9 cellular contexts compared by ENCODE assay signal in genomic region chr10:50988792-50989191, GRCh38.
DNase-seq lines count a peak whose midpoint lies in the region; ATAC-seq and TF ChIP-seq lines count a peak whose summit lies in the region.
"Had no signal": no experiment of that assay in that cellular context is flagged by ENCODE, and none has a peak within 500 bp of the region (broad histone marks: within the 10 kb centered on the region; RNA-seq: fewer than 3 reads in every experiment).

No MANE protein-coding gene starts in this region.

- H3K4me1 Mint-ChIP-seq in activated CD4-positive, alpha-beta T cell treated with anti-CD3 and anti-CD28 coated beads, Interleukin-2, amount 10 ng/mL, durations not matched to agents 24 days and 14 days: peaks cover 6% of the 10 kb centered on the region

- peaks cover 0 to 14% of the 10 kb centered on the region in 2 donors for H3K4me1 ChIP-seq in right atrium auricular region

- H3K4me3 Mint-ChIP-seq in activated CD4-positive, alpha-beta T cell treated with anti-CD3 and anti-CD28 coated beads, Interleukin-2, amount 10 ng/mL, durations not matched to agents 24 days and 14 days: no peak overlapping the region

- no peaks in the 10 kb centered on the region for H3K9me3 ChIP-seq in right atrium auricular region

- no peak for DNase-seq in right atrium auricular region (ENCODE audit: low spot score)
- DNase-seq in left ventricle myocardium superior: no peak
- peak; percentile 41 for DNase-seq in iris pigment epithelial cell (ENCODE audit: low read depth)
- no peak for DNase-seq in activated gamma-delta T cell (lab: John Stamatoyannopoulos, UW)
- no peak for DNase-seq in DMS114 treated with DMSO at 0.1 percent for 48 hours (lab: John Stamatoyannopoulos, UW; ENCODE audit: unreplicated experiment)
- DNase-seq in activated CD4-positive, alpha-beta T cell treated with anti-CD3 and anti-CD28 coated beads, Interleukin-2, amount 10 ng/mL, durations not matched to agents 24 days and 14 days: no peak

- H3K36me3 ChIP-seq in right atrium auricular region: no peaks in the 10 kb centered on the region

- TF ChIP-seq CTCF in right atrium auricular region (IDR thresholded peaks at IDR 0.05): peak in 1 of 2 donors; percentile 68
- TF ChIP-seq CTCF in VCaP (conservative IDR thresholded peaks at IDR 0.05): peak; percentile 73

- no peaks in the 10 kb centered on the region for H3K27me3 ChIP-seq in right atrium auricular region

- H3K36me3 Mint-ChIP-seq in activated CD4-positive, alpha-beta T cell treated with anti-CD3 and anti-CD28 coated beads, Interleukin-2, amount 10 ng/mL, durations not matched to agents 24 days and 14 days (ENCODE audit: low read depth): no peaks in the 10 kb centered on the region

- peaks cover 39% of the 10 kb centered on the region for H3K27me3 Mint-ChIP-seq in activated CD4-positive, alpha-beta T cell treated with anti-CD3 and anti-CD28 coated beads, Interleukin-2, amount 10 ng/mL, durations not matched to agents 24 days and 14 days

- H3K27ac Mint-ChIP-seq in activated CD4-positive, alpha-beta T cell treated with anti-CD3 and anti-CD28 coated beads, Interleukin-2, amount 10 ng/mL, durations not matched to agents 24 days and 14 days: no peak overlapping the region

- H3K9me3 Mint-ChIP-seq in activated CD4-positive, alpha-beta T cell treated with anti-CD3 and anti-CD28 coated beads, Interleukin-2, amount 10 ng/mL, durations not matched to agents 24 days and 14 days: no peaks in the 10 kb centered on the region

- H3K27ac ChIP-seq in right atrium auricular region (peak overlapping the region; percentile 8 to 97), VCaP (no peak overlapping the region)
- H3K27ac ChIP-seq: SK-N-MC had no signal

- intact Hi-C loops in left ventricle myocardium superior (cut with micrococcal nuclease): no loop called here
- intact Hi-C loops in activated CD4-positive, alpha-beta T cell treated with anti-CD3 and anti-CD28 coated beads, Interleukin-2, amount 10 ng/mL, durations not matched to agents 24 days and 14 days (cut with micrococcal nuclease): no loop called here

- ATAC-seq in left ventricle myocardium superior (no peak), HG03442 (IDR thresholded peaks at IDR 0.05; ENCODE audit: unreplicated experiment) (no peak)

- H3K4me3 ChIP-seq in right atrium auricular region: peak overlapping the region in 1 of 2 donors; percentile 10
- H3K4me3 ChIP-seq: SK-N-MC had no signal
